ENCODE assay signal across 17 cellular contexts in genomic region chr15:77276096-77276495, GRCh38.
DNase-seq lines count a peak whose midpoint lies in the region; ATAC-seq and TF ChIP-seq lines count a peak whose summit lies in the region.
"Had no signal": no experiment of that assay in that cellular context is flagged by ENCODE, and none has a peak within 500 bp of the region (broad histone marks: within the 10 kb centered on the region; RNA-seq: fewer than 3 reads in every experiment).

No MANE protein-coding gene starts in this region.

- no peaks in the 10 kb centered on the region for H3K27me3 Mint-ChIP-seq in T-helper 1 cell treated with Interleukin-12 subunit alpha and Interleukin-12 subunit beta and Interleukin-4 antibody, amounts not matched to agents 30 μg/mL and 1 μg/mL, for 36 hours (ENCODE audit: low read depth)
- H3K27me3 Mint-ChIP-seq in activated naive CD8-positive, alpha-beta T cell treated with anti-CD3 and anti-CD28 coated beads, Interleukin-2, amount 10 ng/mL, durations not matched to agents 7 days and 5 days, result no peaks in the 10 kb centered on the region
- no peaks in the 10 kb centered on the region for H3K27me3 Mint-ChIP-seq in activated naive CD8-positive, alpha-beta T cell treated with anti-CD3 and anti-CD28 coated beads for 36 hours

- H4K8ac ChIP-seq in mesenchymal stem cell (ENCODE audit: low read length), result no peak overlapping the region

- H3K9me3 ChIP-seq in mesenchymal stem cell (ENCODE audit: control insufficient read depth, low read length), result no peaks in the 10 kb centered on the region
- peaks cover 0 to 5% (median 0%) of the 10 kb centered on the region in 11 donors for H3K9me3 ChIP-seq in heart right ventricle

- peaks cover 3 to 48% of the 10 kb centered on the region in 2 experiments for H3K36me3 ChIP-seq in mesenchymal stem cell (ENCODE audit: control insufficient read depth in 1 of 2, insufficient read depth in 2 of 2, low read depth in 1 of 2, low read length in 2 of 2)
- H3K36me3 ChIP-seq in heart right ventricle, result peaks cover 0 to 37% (median 2%) of the 10 kb centered on the region in 9 donors
- H3K36me3 ChIP-seq: BLaER1 had no signal

- peaks cover 11% of the 10 kb centered on the region for H3K36me3 Mint-ChIP-seq in T-helper 1 cell treated with Interleukin-12 subunit alpha and Interleukin-12 subunit beta and Interleukin-4 antibody, amounts not matched to agents 30 μg/mL and 1 μg/mL, for 36 hours (ENCODE audit: low read depth)
- H3K36me3 Mint-ChIP-seq in activated naive CD8-positive, alpha-beta T cell treated with anti-CD3 and anti-CD28 coated beads, Interleukin-2, amount 10 ng/mL, durations not matched to agents 7 days and 5 days, result peaks cover 37% of the 10 kb centered on the region
- peaks cover 36% of the 10 kb centered on the region for H3K36me3 Mint-ChIP-seq in activated naive CD8-positive, alpha-beta T cell treated with anti-CD3 and anti-CD28 coated beads for 36 hours
- H3K36me3 Mint-ChIP-seq: CD4-positive, CD25-positive, alpha-beta regulatory T cell had no signal

- no peak overlapping the region for H3K27ac Mint-ChIP-seq in T-helper 1 cell treated with Interleukin-12 subunit alpha and Interleukin-12 subunit beta and Interleukin-4 antibody, amounts not matched to agents 30 μg/mL and 1 μg/mL, for 36 hours
- peak overlapping the region; percentile 1 for H3K27ac Mint-ChIP-seq in activated naive CD8-positive, alpha-beta T cell treated with anti-CD3 and anti-CD28 coated beads, Interleukin-2, amount 10 ng/mL, durations not matched to agents 7 days and 5 days
- no peak overlapping the region for H3K27ac Mint-ChIP-seq in activated naive CD8-positive, alpha-beta T cell treated with anti-CD3 and anti-CD28 coated beads for 36 hours
- H3K27ac Mint-ChIP-seq: CD4-positive, CD25-positive, alpha-beta regulatory T cell had no signal

- POLR2A ChIA-PET in activated naive CD8-positive, alpha-beta T cell treated with anti-CD3 and anti-CD28 coated beads, Interleukin-2, amount 10 ng/mL, durations not matched to agents 7 days and 5 days (lab: Charles Lee), result no interaction called here
- POLR2A ChIA-PET in GM10248 (lab: Yijun Ruan, JAX), result no interaction called here

- no peak overlapping the region for H3K23ac ChIP-seq in mesenchymal stem cell (ENCODE audit: low read length in 2 of 2)

- H2AFZ ChIP-seq in mesenchymal stem cell (ENCODE audit: low read depth, low read length), result no peak overlapping the region

- ATAC-seq in activated naive CD8-positive, alpha-beta T cell treated with anti-CD3 and anti-CD28 coated beads, Interleukin-2, amount 10 ng/mL, durations not matched to agents 7 days and 5 days (ENCODE audit: low read depth), result no peak
- ATAC-seq in heart right ventricle, result no peak
- ATAC-seq: GM12878 had no signal

- no CpG with 5 or more reads among the region's 3 CpGs for WGBS in mesenchymal stem cell
- 62 to 76% methylated on average over 3 of the region's 3 CpGs for WGBS in heart right ventricle, 2 donors

- no peak overlapping the region for H2BK12ac ChIP-seq in mesenchymal stem cell (ENCODE audit: low read length in 2 of 2)

- H3K18ac ChIP-seq in mesenchymal stem cell (ENCODE audit: low read depth in 1 of 2, low read length in 2 of 2), result no peak overlapping the region

- no peak for TF ChIP-seq CTCF in GM10248 (IDR thresholded peaks at IDR 0.05; ENCODE audit: control extremely low read depth, extremely low read depth, low read depth, missing control alignments)
- no peak for TF ChIP-seq CTCF in heart right ventricle (IDR thresholded peaks at IDR 0.05)

- CTCF ChIA-PET in GM10248 (lab: Yijun Ruan, JAX), result no interaction called here

- H2BK5ac ChIP-seq in mesenchymal stem cell (ENCODE audit: low read depth, low read length, poor library complexity, severe bottlenecking), result no peak overlapping the region

- no peaks in the 10 kb centered on the region for H3K4me1 ChIP-seq in mesenchymal stem cell (ENCODE audit: control insufficient read depth, insufficient read depth, low read depth, low read length)
- peaks cover 0 to 10% (median 0%) of the 10 kb centered on the region in 9 donors for H3K4me1 ChIP-seq in heart right ventricle

- no peak overlapping the region for H3K14ac ChIP-seq in mesenchymal stem cell (ENCODE audit: low read length in 2 of 2)

- H4K91ac ChIP-seq in mesenchymal stem cell (ENCODE audit: low read length), result no peak overlapping the region

- H3K27me3 ChIP-seq in mesenchymal stem cell (ENCODE audit: control insufficient read depth in 1 of 2, insufficient read depth in 1 of 2, low read length in 2 of 2) (no peaks in the 10 kb centered on the region), heart right ventricle (no peaks in the 10 kb centered on the region)
- H3K27me3 ChIP-seq: BLaER1 had no signal

- H3K4me3 ChIP-seq in mesenchymal stem cell (ENCODE audit: insufficient read depth in 1 of 2, low read depth in 1 of 2, low read length in 2 of 2), result no peak overlapping the region
- H3K4me3 ChIP-seq in heart right ventricle, result no peak overlapping the region
- H3K4me3 ChIP-seq: BLaER1, GM12878 had no signal

- peaks cover 3% of the 10 kb centered on the region for H3K79me1 ChIP-seq in mesenchymal stem cell (replicated peaks; ENCODE audit: low read length, poor library complexity, severe bottlenecking)

- H3K9me3 Mint-ChIP-seq in T-helper 1 cell treated with Interleukin-12 subunit alpha and Interleukin-12 subunit beta and Interleukin-4 antibody, amounts not matched to agents 30 μg/mL and 1 μg/mL, for 36 hours, result peaks cover 10% of the 10 kb centered on the region
- peaks cover 9% of the 10 kb centered on the region for H3K9me3 Mint-ChIP-seq in activated naive CD8-positive, alpha-beta T cell treated with anti-CD3 and anti-CD28 coated beads, Interleukin-2, amount 10 ng/mL, durations not matched to agents 7 days and 5 days
- H3K9me3 Mint-ChIP-seq in activated naive CD8-positive, alpha-beta T cell treated with anti-CD3 and anti-CD28 coated beads for 36 hours, result peaks cover 9% of the 10 kb centered on the region

- H2BK120ac ChIP-seq in mesenchymal stem cell (ENCODE audit: low read depth, low read length), result no peak overlapping the region

- H2BK15ac ChIP-seq in mesenchymal stem cell (ENCODE audit: low read depth, poor library complexity, severe bottlenecking), result no peak overlapping the region

- peak overlapping the region; percentile 12 for H3K4me3 Mint-ChIP-seq in T-helper 1 cell treated with Interleukin-12 subunit alpha and Interleukin-12 subunit beta and Interleukin-4 antibody, amounts not matched to agents 30 μg/mL and 1 μg/mL, for 36 hours
- H3K4me3 Mint-ChIP-seq in activated naive CD8-positive, alpha-beta T cell treated with anti-CD3 and anti-CD28 coated beads, Interleukin-2, amount 10 ng/mL, durations not matched to agents 7 days and 5 days, result peak overlapping the region; percentile 5
- no peak overlapping the region for H3K4me3 Mint-ChIP-seq in activated naive CD8-positive, alpha-beta T cell treated with anti-CD3 and anti-CD28 coated beads for 36 hours
- H3K4me3 Mint-ChIP-seq: CD4-positive, CD25-positive, alpha-beta regulatory T cell; H9 had no signal

- peak overlapping the region; percentile 11 for H3K9ac ChIP-seq in mesenchymal stem cell (ENCODE audit: low read length)
- H3K9ac ChIP-seq: BLaER1 had no signal

- peaks cover 27% of the 10 kb centered on the region for H3K4me1 Mint-ChIP-seq in T-helper 1 cell treated with Interleukin-12 subunit alpha and Interleukin-12 subunit beta and Interleukin-4 antibody, amounts not matched to agents 30 μg/mL and 1 μg/mL, for 36 hours (ENCODE audit: low read depth)
- H3K4me1 Mint-ChIP-seq in activated naive CD8-positive, alpha-beta T cell treated with anti-CD3 and anti-CD28 coated beads, Interleukin-2, amount 10 ng/mL, durations not matched to agents 7 days and 5 days, result peaks cover 21% of the 10 kb centered on the region
- H3K4me1 Mint-ChIP-seq in activated naive CD8-positive, alpha-beta T cell treated with anti-CD3 and anti-CD28 coated beads for 36 hours, result peaks cover 13% of the 10 kb centered on the region
- H3K4me1 Mint-ChIP-seq: CD4-positive, CD25-positive, alpha-beta regulatory T cell had no signal

- intact Hi-C loops in heart right ventricle (cut with DNase I), result no loop called here

- H3K4ac ChIP-seq in mesenchymal stem cell (ENCODE audit: low read depth in 1 of 2, low read length in 2 of 2), result no peak overlapping the region

- no peak for DNase-seq in T-helper 1 cell
- no peak for DNase-seq in activated naive CD8-positive, alpha-beta T cell treated with anti-CD3 and anti-CD28 coated beads, Interleukin-2, amount 10 ng/mL, durations not matched to agents 7 days and 5 days
- DNase-seq in activated naive CD8-positive, alpha-beta T cell treated with anti-CD3 and anti-CD28 coated beads for 36 hours, result no peak
- no peak for DNase-seq in mesenchymal stem cell
- DNase-seq in GM10248 (ENCODE audit: extremely low spot score), result no peak
- no peak for DNase-seq in central memory CD4-positive, alpha-beta T cell
- DNase-seq in heart right ventricle, result no peak
- DNase-seq: AML-193; CD4-positive, CD25-positive, alpha-beta regulatory T cell; DMS53; GOT3; H9; IMR-90 had no signal

- H3K4me2 ChIP-seq in mesenchymal stem cell (ENCODE audit: low read length, poor library complexity, severe bottlenecking), result no peak overlapping the region
- H3K4me2 ChIP-seq: BLaER1 had no signal

- H3K27ac ChIP-seq in mesenchymal stem cell (ENCODE audit: low read length, poor library complexity, severe bottlenecking) (no peak overlapping the region), heart right ventricle (no peak overlapping the region)
- H3K27ac ChIP-seq: 22Rv1, BLaER1 had no signal

- no peak overlapping the region for H2AK5ac ChIP-seq in mesenchymal stem cell (ENCODE audit: low read length, severe bottlenecking)
